1 cellular context compared by ENCODE assay signal in the genomic region with DNA sequence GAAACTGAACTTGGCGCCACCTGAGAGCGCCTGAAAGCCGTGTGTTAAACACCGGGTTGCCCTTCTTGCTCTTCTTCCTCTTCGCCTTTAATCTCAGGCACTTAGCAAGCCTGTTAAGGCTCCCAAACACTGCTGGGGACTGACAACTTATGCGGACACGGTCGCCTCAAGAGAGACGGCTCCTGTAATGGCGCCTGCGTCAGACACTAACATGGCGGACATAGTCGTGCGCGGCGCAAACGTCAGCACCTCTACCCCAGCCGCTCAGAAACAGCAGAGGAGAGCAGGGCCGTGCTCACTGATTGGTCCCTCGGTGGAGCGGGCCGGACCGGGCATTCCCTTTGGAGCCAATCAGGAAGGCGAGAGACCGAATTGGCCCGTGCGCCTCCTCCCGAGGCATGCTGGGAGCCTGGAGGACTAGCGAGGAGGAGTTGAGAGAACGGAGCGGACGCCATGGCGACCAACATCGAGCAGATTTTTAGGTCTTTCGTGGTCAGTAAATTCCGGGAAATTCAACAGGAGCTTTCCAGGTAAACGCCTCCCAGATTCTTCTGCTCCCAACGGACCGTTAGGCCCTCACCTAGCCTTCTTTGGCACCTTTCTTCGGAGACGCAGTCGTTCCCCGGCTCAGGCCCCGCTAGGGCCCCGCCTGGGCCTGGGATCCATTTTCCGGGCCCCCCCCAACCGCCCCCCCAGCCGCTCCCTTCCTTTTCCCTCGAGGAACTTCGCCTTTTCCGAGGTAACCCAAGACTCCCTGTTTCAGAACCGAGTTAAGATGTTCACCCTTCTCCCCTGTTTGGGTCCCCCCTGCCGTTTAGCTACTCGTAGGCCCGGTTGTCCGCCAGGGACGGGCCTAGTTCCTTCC.
TF ChIP-seq lines count a peak whose summit lies in the region.

A gene with protein sequence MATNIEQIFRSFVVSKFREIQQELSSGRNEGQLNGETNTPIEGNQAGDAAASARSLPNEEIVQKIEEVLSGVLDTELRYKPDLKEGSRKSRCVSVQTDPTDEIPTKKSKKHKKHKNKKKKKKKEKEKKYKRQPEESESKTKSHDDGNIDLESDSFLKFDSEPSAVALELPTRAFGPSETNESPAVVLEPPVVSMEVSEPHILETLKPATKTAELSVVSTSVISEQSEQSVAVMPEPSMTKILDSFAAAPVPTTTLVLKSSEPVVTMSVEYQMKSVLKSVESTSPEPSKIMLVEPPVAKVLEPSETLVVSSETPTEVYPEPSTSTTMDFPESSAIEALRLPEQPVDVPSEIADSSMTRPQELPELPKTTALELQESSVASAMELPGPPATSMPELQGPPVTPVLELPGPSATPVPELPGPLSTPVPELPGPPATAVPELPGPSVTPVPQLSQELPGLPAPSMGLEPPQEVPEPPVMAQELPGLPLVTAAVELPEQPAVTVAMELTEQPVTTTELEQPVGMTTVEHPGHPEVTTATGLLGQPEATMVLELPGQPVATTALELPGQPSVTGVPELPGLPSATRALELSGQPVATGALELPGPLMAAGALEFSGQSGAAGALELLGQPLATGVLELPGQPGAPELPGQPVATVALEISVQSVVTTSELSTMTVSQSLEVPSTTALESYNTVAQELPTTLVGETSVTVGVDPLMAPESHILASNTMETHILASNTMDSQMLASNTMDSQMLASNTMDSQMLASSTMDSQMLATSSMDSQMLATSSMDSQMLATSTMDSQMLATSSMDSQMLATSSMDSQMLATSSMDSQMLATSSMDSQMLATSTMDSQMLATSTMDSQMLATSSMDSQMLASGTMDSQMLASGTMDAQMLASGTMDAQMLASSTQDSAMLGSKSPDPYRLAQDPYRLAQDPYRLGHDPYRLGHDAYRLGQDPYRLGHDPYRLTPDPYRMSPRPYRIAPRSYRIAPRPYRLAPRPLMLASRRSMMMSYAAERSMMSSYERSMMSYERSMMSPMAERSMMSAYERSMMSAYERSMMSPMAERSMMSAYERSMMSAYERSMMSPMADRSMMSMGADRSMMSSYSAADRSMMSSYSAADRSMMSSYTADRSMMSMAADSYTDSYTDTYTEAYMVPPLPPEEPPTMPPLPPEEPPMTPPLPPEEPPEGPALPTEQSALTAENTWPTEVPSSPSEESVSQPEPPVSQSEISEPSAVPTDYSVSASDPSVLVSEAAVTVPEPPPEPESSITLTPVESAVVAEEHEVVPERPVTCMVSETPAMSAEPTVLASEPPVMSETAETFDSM (N-terminal part only) (plus strand): TSS at position 399 of the 865 bp plus-strand sequence. CDS start 55 bp downstream, at position 454.

TF ChIP-seq in GM12878, 131 proteins besides CTCF, POLR2A, EP300 and RAD21 (continued from another document and continues in another):
- TF ChIP-seq, protein P1, sequence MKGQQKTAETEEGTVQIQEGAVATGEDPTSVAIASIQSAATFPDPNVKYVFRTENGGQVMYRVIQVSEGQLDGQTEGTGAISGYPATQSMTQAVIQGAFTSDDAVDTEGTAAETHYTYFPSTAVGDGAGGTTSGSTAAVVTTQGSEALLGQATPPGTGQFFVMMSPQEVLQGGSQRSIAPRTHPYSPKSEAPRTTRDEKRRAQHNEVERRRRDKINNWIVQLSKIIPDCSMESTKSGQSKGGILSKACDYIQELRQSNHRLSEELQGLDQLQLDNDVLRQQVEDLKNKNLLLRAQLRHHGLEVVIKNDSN (IDR thresholded peaks at IDR 0.05; ENCODE audit: borderline replicate concordance, extremely low read length, insufficient read depth, low read depth, low read length): no peak
- peak; percentile 5 for TF ChIP-seq SIX5 (IDR thresholded peaks at IDR 0.05; ENCODE audit: low read depth, low read length, severe bottlenecking)
- 0 out of 2 replicates have a peak, but pooled peaks have one; percentile 44 for TF ChIP-seq POLR2AphosphoS2 (IDR thresholded peaks at IDR 0.05; ENCODE audit: low read depth, low read length)
- peak; percentile 57 for TF ChIP-seq SMAD1 (IDR thresholded peaks at IDR 0.05; ENCODE audit: low read depth, partially characterized antibody)
- TF ChIP-seq SP1 (IDR thresholded peaks at IDR 0.05; ENCODE audit: low read depth, low read length): peak; percentile 87
- peak; percentile 90 for TF ChIP-seq PAX8 (IDR thresholded peaks at IDR 0.05)
- TF ChIP-seq BMI1 (IDR thresholded peaks at IDR 0.05; ENCODE audit: borderline replicate concordance): no peak
- TF ChIP-seq NBN (IDR thresholded peaks at IDR 0.05): peak; percentile 82
- TF ChIP-seq CREB1 (IDR thresholded peaks at IDR 0.05; ENCODE audit: low read depth): peak; percentile 94
- TF ChIP-seq MEF2A (IDR thresholded peaks at IDR 0.05; ENCODE audit: insufficient read depth, low read depth, low read length): no peak
- peak; percentile 80; the same call in 1 of the 2 replicates for TF ChIP-seq SMAD5 (IDR thresholded peaks at IDR 0.05; ENCODE audit: low read depth)
- TF ChIP-seq MYC (IDR thresholded peaks at IDR 0.05; ENCODE audit: insufficient read depth, insufficient read length, insufficient replicate concordance, low read length, severe bottlenecking): peak; percentile 26
- no peak for TF ChIP-seq NR2C2 (IDR thresholded peaks at IDR 0.05; ENCODE audit: borderline replicate concordance, control insufficient read depth, insufficient read length, low read depth)
- peak; percentile 69 for TF ChIP-seq ATF7 (IDR thresholded peaks at IDR 0.05; ENCODE audit: low read depth)
- TF ChIP-seq MLLT1 (IDR thresholded peaks at IDR 0.05): peak; percentile 81
- peak; percentile 51 for TF ChIP-seq PML (IDR thresholded peaks at IDR 0.05; ENCODE audit: low read length)
- TF ChIP-seq TCF7 (IDR thresholded peaks at IDR 0.05; ENCODE audit: borderline replicate concordance): no peak
- TF ChIP-seq HDGF (IDR thresholded peaks at IDR 0.05): peak; percentile 29; the same call in 1 of the 2 replicates
- TF ChIP-seq STAT3 (IDR thresholded peaks at IDR 0.05; ENCODE audit: low read depth, low read length): peak; percentile 17; the same call in 1 of the 2 replicates
- peak; percentile 46 for TF ChIP-seq BCL3 (IDR thresholded peaks at IDR 0.05; ENCODE audit: borderline replicate concordance, insufficient read depth, low read depth, low read length, poor library complexity, severe bottlenecking)
- TF ChIP-seq POU2F2 (IDR thresholded peaks at IDR 0.05; ENCODE audit: borderline replicate concordance, low read depth, low read length): peak; percentile 81; the same call in 2 of the 3 replicates
- TF ChIP-seq, protein P2, sequence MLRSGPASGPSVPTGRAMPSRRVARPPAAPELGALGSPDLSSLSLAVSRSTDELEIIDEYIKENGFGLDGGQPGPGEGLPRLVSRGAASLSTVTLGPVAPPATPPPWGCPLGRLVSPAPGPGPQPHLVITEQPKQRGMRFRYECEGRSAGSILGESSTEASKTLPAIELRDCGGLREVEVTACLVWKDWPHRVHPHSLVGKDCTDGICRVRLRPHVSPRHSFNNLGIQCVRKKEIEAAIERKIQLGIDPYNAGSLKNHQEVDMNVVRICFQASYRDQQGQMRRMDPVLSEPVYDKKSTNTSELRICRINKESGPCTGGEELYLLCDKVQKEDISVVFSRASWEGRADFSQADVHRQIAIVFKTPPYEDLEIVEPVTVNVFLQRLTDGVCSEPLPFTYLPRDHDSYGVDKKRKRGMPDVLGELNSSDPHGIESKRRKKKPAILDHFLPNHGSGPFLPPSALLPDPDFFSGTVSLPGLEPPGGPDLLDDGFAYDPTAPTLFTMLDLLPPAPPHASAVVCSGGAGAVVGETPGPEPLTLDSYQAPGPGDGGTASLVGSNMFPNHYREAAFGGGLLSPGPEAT (IDR thresholded peaks at IDR 0.05; ENCODE audit: low read depth): peak; percentile 89
- peak; percentile 13; the same call in 1 of the 2 replicates for TF ChIP-seq RB1 (IDR thresholded peaks at IDR 0.05; ENCODE audit: borderline replicate concordance)
- TF ChIP-seq TCF3 (IDR thresholded peaks at IDR 0.05; ENCODE audit: borderline replicate concordance, insufficient read depth, low read depth, low read length): peak; percentile 59; the same call in 1 of the 2 replicates
- TF ChIP-seq SRF (IDR thresholded peaks at IDR 0.05; ENCODE audit: low read depth in 2 of 2, low read length in 2 of 2): 0 out of 4 replicates have a peak, but pooled peaks of 1 of the 2 experiments have one; percentile 12
- TF ChIP-seq SREBF2 (IDR thresholded peaks at IDR 0.05; ENCODE audit: low read length): 0 out of 2 replicates have a peak, but pooled peaks have one; percentile 11
- no peak for TF ChIP-seq CHD1 (IDR thresholded peaks at IDR 0.05; ENCODE audit: low read depth, low read length)
- peak; percentile 98 for TF ChIP-seq NFXL1 (IDR thresholded peaks at IDR 0.05; ENCODE audit: borderline replicate concordance)
- no peak for TF ChIP-seq ETV6 (conservative IDR thresholded peaks at IDR 0.05 in 1 of 2, IDR thresholded peaks at IDR 0.05 in 1 of 2; ENCODE audit: borderline replicate concordance in 1 of 2, low read depth in 1 of 2)
- peak; percentile 99 for TF ChIP-seq YY1 (IDR thresholded peaks at IDR 0.05; ENCODE audit: low read depth, low read length)
- TF ChIP-seq, protein P3, sequence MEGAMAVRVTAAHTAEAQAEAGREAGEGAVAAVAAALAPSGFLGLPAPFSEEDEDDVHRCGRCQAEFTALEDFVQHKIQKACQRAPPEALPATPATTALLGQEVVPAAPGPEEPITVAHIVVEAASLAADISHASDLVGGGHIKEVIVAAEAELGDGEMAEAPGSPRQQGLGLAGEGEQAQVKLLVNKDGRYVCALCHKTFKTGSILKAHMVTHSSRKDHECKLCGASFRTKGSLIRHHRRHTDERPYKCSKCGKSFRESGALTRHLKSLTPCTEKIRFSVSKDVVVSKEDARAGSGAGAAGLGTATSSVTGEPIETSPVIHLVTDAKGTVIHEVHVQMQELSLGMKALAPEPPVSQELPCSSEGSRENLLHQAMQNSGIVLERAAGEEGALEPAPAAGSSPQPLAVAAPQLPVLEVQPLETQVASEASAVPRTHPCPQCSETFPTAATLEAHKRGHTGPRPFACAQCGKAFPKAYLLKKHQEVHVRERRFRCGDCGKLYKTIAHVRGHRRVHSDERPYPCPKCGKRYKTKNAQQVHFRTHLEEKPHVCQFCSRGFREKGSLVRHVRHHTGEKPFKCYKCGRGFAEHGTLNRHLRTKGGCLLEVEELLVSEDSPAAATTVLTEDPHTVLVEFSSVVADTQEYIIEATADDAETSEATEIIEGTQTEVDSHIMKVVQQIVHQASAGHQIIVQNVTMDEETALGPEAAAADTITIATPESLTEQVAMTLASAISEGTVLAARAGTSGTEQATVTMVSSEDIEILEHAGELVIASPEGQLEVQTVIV (IDR thresholded peaks at IDR 0.05; ENCODE audit: borderline replicate concordance, partially characterized antibody): no peak
- peak; percentile 71 for TF ChIP-seq TAF1 (IDR thresholded peaks at IDR 0.05; ENCODE audit: borderline replicate concordance, low read depth, low read length)
- peak; percentile 97 for TF ChIP-seq RFX5 (IDR thresholded peaks at IDR 0.05; ENCODE audit: low read depth, low read length)
- no peak for TF ChIP-seq NFIC (IDR thresholded peaks at IDR 0.05; ENCODE audit: low read depth, low read length)
- peak; percentile 72 for TF ChIP-seq NR2C1 (IDR thresholded peaks at IDR 0.05)
- peak; percentile 13; the same call in 1 of the 2 replicates for TF ChIP-seq TCF12 (IDR thresholded peaks at IDR 0.05; ENCODE audit: low read depth, low read length)
- TF ChIP-seq YBX1 (IDR thresholded peaks at IDR 0.05): no peak
- TF ChIP-seq BACH1 (IDR thresholded peaks at IDR 0.05; ENCODE audit: borderline replicate concordance): 0 out of 2 replicates have a peak, but pooled peaks have one; percentile 26
- TF ChIP-seq CREM (IDR thresholded peaks at IDR 0.05; ENCODE audit: low read depth): peak; percentile 94
- TF ChIP-seq CHD2 (IDR thresholded peaks at IDR 0.05; ENCODE audit: borderline replicate concordance, low read depth, low read length): peak; percentile 89
- peak in 1 of 2 experiments; percentile 33 for TF ChIP-seq IKZF2 (IDR thresholded peaks at IDR 0.05)
- 0 out of 2 replicates have a peak, but pooled peaks have one; percentile 29 for TF ChIP-seq IRF4 (IDR thresholded peaks at IDR 0.05; ENCODE audit: low read depth, low read length)
- TF ChIP-seq, protein P4, sequence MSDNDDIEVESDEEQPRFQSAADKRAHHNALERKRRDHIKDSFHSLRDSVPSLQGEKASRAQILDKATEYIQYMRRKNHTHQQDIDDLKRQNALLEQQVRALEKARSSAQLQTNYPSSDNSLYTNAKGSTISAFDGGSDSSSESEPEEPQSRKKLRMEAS (IDR thresholded peaks at IDR 0.05; ENCODE audit: low read depth, low read length): peak; percentile 49
- peak; percentile 81 for TF ChIP-seq IRF3 (IDR thresholded peaks at IDR 0.05)
- no peak for TF ChIP-seq E2F4 (IDR thresholded peaks at IDR 0.05; ENCODE audit: low read depth, low read length)
- peak; percentile 45 for TF ChIP-seq KLF5 (IDR thresholded peaks at IDR 0.05; ENCODE audit: partially characterized antibody)
